ENCODE assay signal across 13 cellular contexts in genomic region chr10:95375418-95375817, GRCh38.
"Had no signal": no experiment of that assay in that cellular context is flagged by ENCODE, and none has a peak within 500 bp of the region (broad histone marks: within the 10 kb centered on the region; RNA-seq: fewer than 3 reads in every experiment).

No MANE protein-coding gene starts in this region.

- H3K27me3 ChIP-seq: left lung, transverse colon, uterus had no signal

- H3K27ac ChIP-seq: left lung, psoas muscle had no signal

- H3K36me3 ChIP-seq: uterus had no signal

- DNase-seq: activated B cell treated with CpG ODN at 0.5 μM for 24 hours; activated CD4-positive, alpha-beta T cell treated with anti-CD3 and anti-CD28 coated beads, Interleukin-2, amount 10 ng/mL, durations not matched to agents 24 days and 14 days; activated CD8-positive, alpha-beta T cell treated with anti-CD3 and anti-CD28 coated beads for 36 hours; activated naive CD4-positive, alpha-beta T cell treated with anti-CD3 and anti-CD28 coated beads for 36 hours; activated T-cell treated with anti-CD3 and anti-CD28 coated beads, Interleukin-2, amount 50 U/mL, for 1 hour; effector memory CD8-positive, alpha-beta T cell; glutamatergic neuron; left lung; psoas muscle; stimulated activated naive B cell treated with anti-CD40 and anti-IgM and Interleukin-4, amounts not matched to agents 10 μg/mL and 1 μg/mL and 100 μg/mL, for 72 hours; T-helper 9 cell; transverse colon; uterus had no signal

- H3K4me3 ChIP-seq: left lung, psoas muscle, transverse colon, uterus had no signal

- H3K4me1 ChIP-seq: left lung, psoas muscle had no signal

- H3K9me3 ChIP-seq: left lung, psoas muscle, transverse colon, uterus had no signal
